ENCODE assay signal across 1 cellular context in genomic region chr9:127444921-127445850, GRCh38.
TF ChIP-seq lines count a peak whose summit lies in the region.

No MANE protein-coding gene starts in this region.

TF ChIP-seq in GM23338, 12 proteins besides CTCF, POLR2A, EP300 and RAD21 (continued from another document):
- TF ChIP-seq ZNF462 (CRISPR knock-in tag; IDR thresholded peaks at IDR 0.05), result no peak
- TF ChIP-seq, protein P1, sequence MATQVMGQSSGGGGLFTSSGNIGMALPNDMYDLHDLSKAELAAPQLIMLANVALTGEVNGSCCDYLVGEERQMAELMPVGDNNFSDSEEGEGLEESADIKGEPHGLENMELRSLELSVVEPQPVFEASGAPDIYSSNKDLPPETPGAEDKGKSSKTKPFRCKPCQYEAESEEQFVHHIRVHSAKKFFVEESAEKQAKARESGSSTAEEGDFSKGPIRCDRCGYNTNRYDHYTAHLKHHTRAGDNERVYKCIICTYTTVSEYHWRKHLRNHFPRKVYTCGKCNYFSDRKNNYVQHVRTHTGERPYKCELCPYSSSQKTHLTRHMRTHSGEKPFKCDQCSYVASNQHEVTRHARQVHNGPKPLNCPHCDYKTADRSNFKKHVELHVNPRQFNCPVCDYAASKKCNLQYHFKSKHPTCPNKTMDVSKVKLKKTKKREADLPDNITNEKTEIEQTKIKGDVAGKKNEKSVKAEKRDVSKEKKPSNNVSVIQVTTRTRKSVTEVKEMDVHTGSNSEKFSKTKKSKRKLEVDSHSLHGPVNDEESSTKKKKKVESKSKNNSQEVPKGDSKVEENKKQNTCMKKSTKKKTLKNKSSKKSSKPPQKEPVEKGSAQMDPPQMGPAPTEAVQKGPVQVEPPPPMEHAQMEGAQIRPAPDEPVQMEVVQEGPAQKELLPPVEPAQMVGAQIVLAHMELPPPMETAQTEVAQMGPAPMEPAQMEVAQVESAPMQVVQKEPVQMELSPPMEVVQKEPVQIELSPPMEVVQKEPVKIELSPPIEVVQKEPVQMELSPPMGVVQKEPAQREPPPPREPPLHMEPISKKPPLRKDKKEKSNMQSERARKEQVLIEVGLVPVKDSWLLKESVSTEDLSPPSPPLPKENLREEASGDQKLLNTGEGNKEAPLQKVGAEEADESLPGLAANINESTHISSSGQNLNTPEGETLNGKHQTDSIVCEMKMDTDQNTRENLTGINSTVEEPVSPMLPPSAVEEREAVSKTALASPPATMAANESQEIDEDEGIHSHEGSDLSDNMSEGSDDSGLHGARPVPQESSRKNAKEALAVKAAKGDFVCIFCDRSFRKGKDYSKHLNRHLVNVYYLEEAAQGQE (IDR thresholded peaks at IDR 0.05; ENCODE audit: unreplicated experiment), result no peak
